ENCODE assay signal across 8 cellular contexts in genomic region chr6:11094411-11094851, GRCh38. TPM values are rescaled to one million over a fixed set of nuclear protein-coding genes. Genes with fewer than 3 reads are reported as not detected.
DNase-seq lines count a peak whose midpoint lies in the region.

No MANE protein-coding gene starts in this region.

- peaks cover 24% of the 10 kb centered on the region for H3K4me1 ChIP-seq in Karpas-422 (ENCODE audit: low read length)

- DNase-seq in SIG-M5 treated with dmso at 0.1 percent for 504 hours (lab: John Stamatoyannopoulos, UW; ENCODE audit: unreplicated experiment), result peak; percentile 56
- DNase-seq in SIG-M5 (lab: John Stamatoyannopoulos, UW), result no peak
- peak; percentile 12 for DNase-seq in H4 (ENCODE audit: low spot score)
- DNase-seq in Karpas-422, result peak; percentile 76
- peak; percentile 58 for DNase-seq in UCSD-AML1 (lab: John Stamatoyannopoulos, UW; ENCODE audit: unreplicated experiment)
- peak; percentile 48 for DNase-seq in medulla oblongata (ENCODE audit: extremely low spot score)
- DNase-seq in stimulated activated CD8-positive, alpha-beta memory T cell treated with anti-CD3 and anti-CD28 coated beads, Interleukin-4, amount 100 ng/mL, for 1 hour (ENCODE audit: low read depth in 2 of 2, low spot score in 1 of 2), result peak; percentile 5 to 15

- H3K9me2 ChIP-seq in Karpas-422 (replicated peaks; ENCODE audit: insufficient read depth, low read length), result no peaks in the 10 kb centered on the region

- H3K27ac ChIP-seq in Karpas-422 (ENCODE audit: low read length), result peak overlapping the region; percentile 49

- no peaks in the 10 kb centered on the region for H4K20me1 ChIP-seq in Karpas-422 (ENCODE audit: insufficient read depth, low read depth, low read length)

- H3K9me3 ChIP-seq in Karpas-422 (ENCODE audit: low read length), result no peaks in the 10 kb centered on the region

- peaks cover 40% of the 10 kb centered on the region for H3K4me1 Mint-ChIP-seq in dendritic cell treated with granulocyte-macrophage colony-stimulating factor and Interleukin-4, amounts not matched to agents 40 ng/mL and 50 ng/mL, for 4 days (ENCODE audit: low read depth)

- peak overlapping the region; percentile 94 for H3K9ac ChIP-seq in Karpas-422 (ENCODE audit: low read length)

- intact Hi-C loops in dendritic cell treated with granulocyte-macrophage colony-stimulating factor and Interleukin-4, amounts not matched to agents 40 ng/mL and 50 ng/mL, for 4 days (cut with micrococcal nuclease), result no loop called here

- peaks cover 11% of the 10 kb centered on the region for H3K36me3 Mint-ChIP-seq in dendritic cell treated with granulocyte-macrophage colony-stimulating factor and Interleukin-4, amounts not matched to agents 40 ng/mL and 50 ng/mL, for 4 days (ENCODE audit: low read depth)

- H3K79me2 ChIP-seq in Karpas-422 (ENCODE audit: low read length), result peaks cover 53% of the 10 kb centered on the region

- H3K9me3 Mint-ChIP-seq in dendritic cell treated with granulocyte-macrophage colony-stimulating factor and Interleukin-4, amounts not matched to agents 40 ng/mL and 50 ng/mL, for 4 days, result no peaks in the 10 kb centered on the region

- 0 out of 2 replicates have a peak, but pooled peaks cover 2% of the 10 kb centered on the region for H3K36me3 ChIP-seq in Karpas-422 (ENCODE audit: insufficient read depth, low read length)

- no peaks in the 10 kb centered on the region for H3K27me3 ChIP-seq in Karpas-422 (ENCODE audit: low read length)

- H3K27me3 Mint-ChIP-seq in dendritic cell treated with granulocyte-macrophage colony-stimulating factor and Interleukin-4, amounts not matched to agents 40 ng/mL and 50 ng/mL, for 4 days, result no peaks in the 10 kb centered on the region

- peak overlapping the region; percentile 85; the same call in 1 of the 2 replicates for H2AFZ ChIP-seq in Karpas-422 (ENCODE audit: low read length)

- H3K4me2 ChIP-seq in Karpas-422 (ENCODE audit: low read depth, low read length, poor library complexity, severe bottlenecking), result peak overlapping the region; percentile 83

- H3K27ac Mint-ChIP-seq in dendritic cell treated with granulocyte-macrophage colony-stimulating factor and Interleukin-4, amounts not matched to agents 40 ng/mL and 50 ng/mL, for 4 days, result peak overlapping the region; percentile 95

- peak overlapping the region; percentile 79 for H3K4me3 ChIP-seq in Karpas-422 (ENCODE audit: low read length)

- H3K4me3 Mint-ChIP-seq in dendritic cell treated with granulocyte-macrophage colony-stimulating factor and Interleukin-4, amounts not matched to agents 40 ng/mL and 50 ng/mL, for 4 days, result peak overlapping the region; percentile 94

RNA-seq across cellular contexts. Expression of gene SMIM13, which starts 0.8 kb away (rescaled TPM):
- 9.7 and 13.7 TPM in 2 replicates for total RNA-seq in H4 (2014; rRNA removed; shearing (Covaris generic))
- total RNA-seq in Karpas-422 (2014; rRNA removed; shearing (Covaris generic); ENCODE audit: low replicate concordance), result 6.9 and 8.9 TPM in 2 replicates

RNA-seq across cellular contexts. Expression of gene ERVFRD-1, which starts 17.1 kb away (rescaled TPM):
- not detected in 2 replicates for total RNA-seq in H4 (2014; rRNA removed; shearing (Covaris generic))
- not detected in 2 replicates for total RNA-seq in Karpas-422 (2014; rRNA removed; shearing (Covaris generic); ENCODE audit: low replicate concordance)

RNA-seq across cellular contexts. Expression of gene ELOVL2, which starts 50.3 kb away (rescaled TPM):
- 0.58 and 0.85 TPM in 2 replicates for total RNA-seq in H4 (2014; rRNA removed; shearing (Covaris generic))
- 0.07 TPM in 1 of 2 replicates, not detected in the other for total RNA-seq in Karpas-422 (2014; rRNA removed; shearing (Covaris generic); ENCODE audit: low replicate concordance)
